18 cellular contexts compared by ENCODE assay signal in genomic region chr1:243346016-243346415, GRCh38.
A peak's percentile ranks its signal among the peaks of the same experiment; 100 is the strongest.
DNase-seq lines count a peak whose midpoint lies in the region; ATAC-seq, FAIRE-seq and TF ChIP-seq lines count a peak whose summit lies in the region.
"Had no signal": no experiment of that assay in that cellular context is flagged by ENCODE, and none has a peak within 500 bp of the region (broad histone marks: within the 10 kb centered on the region; RNA-seq: fewer than 3 reads in every experiment).

No MANE protein-coding gene starts in this region.

- H3K4me3 ChIP-seq in right lobe of liver (no peak overlapping the region), HepG2 (replicated peaks in 1 of 3; ENCODE audit: insufficient read depth in 1 of 3, low read depth in 2 of 3, low read length in 3 of 3) (no peak overlapping the region), endodermal cell (ENCODE audit: low read length) (no peak overlapping the region), osteoblast (ENCODE audit: insufficient read depth, low read length) (no peak overlapping the region)
- H3K4me3 ChIP-seq: PC-9, SJCRH30 had no signal

- H3K27me3 Mint-ChIP-seq in endodermal cell (ENCODE audit: insufficient read depth): no peaks in the 10 kb centered on the region

- intact Hi-C loops in right lobe of liver (cut with DNase I): no loop called here
- intact Hi-C loops in HepG2 (cut with micrococcal nuclease; ENCODE audit: unreplicated experiment): loop anchor here (10.0 kb wide), 1 partner anchor 159 kb away; no protein-coding TSS in a partner anchor

- no peaks in the 10 kb centered on the region for H3K4me1 Mint-ChIP-seq in endodermal cell

- H3K4me1 ChIP-seq in right lobe of liver (peaks cover 0 to 8% (median 2%) of the 10 kb centered on the region in 4 donors), HepG2 (ENCODE audit: insufficient read depth, low read length) (no peaks in the 10 kb centered on the region), endodermal cell (ENCODE audit: control insufficient read depth, insufficient read depth, low read length) (no peaks in the 10 kb centered on the region), osteoblast (ENCODE audit: insufficient read depth, low read length) (no peaks in the 10 kb centered on the region)
- H3K4me1 ChIP-seq: SJCRH30 had no signal

- peak overlapping the region in 2 of 3 donors; percentile 29 to 59 for H3K27ac ChIP-seq in right lobe of liver
- H3K27ac ChIP-seq in HepG2 (ENCODE audit: extremely low read length, insufficient read depth, low read length): no peak overlapping the region
- peak overlapping the region; percentile 96 for H3K27ac ChIP-seq in endodermal cell (ENCODE audit: low read depth, low read length)
- H3K27ac ChIP-seq in osteoblast (ENCODE audit: low read depth, low read length): no peak overlapping the region
- H3K27ac ChIP-seq: PC-9, SJCRH30 had no signal

- no peaks in the 10 kb centered on the region for H3K79me2 ChIP-seq in HepG2 (ENCODE audit: insufficient read depth, low read length)
- H3K79me2 ChIP-seq in osteoblast (ENCODE audit: insufficient read depth, low read length): no peaks in the 10 kb centered on the region

- no peak for TF ChIP-seq RAD21 in HepG2 (CRISPR knock-in tag; IDR thresholded peaks at IDR 0.05)

- no peaks in the 10 kb centered on the region for H3K36me3 ChIP-seq in right lobe of liver
- H3K36me3 ChIP-seq in HepG2 (replicated peaks in 1 of 2; ENCODE audit: control insufficient read depth in 1 of 2, insufficient read depth in 2 of 2, low read length in 2 of 2): no peaks in the 10 kb centered on the region
- H3K36me3 ChIP-seq in endodermal cell (ENCODE audit: control insufficient read depth, insufficient read depth, low read length): no peaks in the 10 kb centered on the region
- peaks cover 5% of the 10 kb centered on the region for H3K36me3 ChIP-seq in osteoblast (ENCODE audit: insufficient read depth, low read length)
- H3K36me3 ChIP-seq: SJCRH30 had no signal

- no peaks in the 10 kb centered on the region for H3K9me3 Mint-ChIP-seq in endodermal cell

- no peak for FAIRE-seq in HepG2 (lab: Jason Lieb, UNC)
- FAIRE-seq: H54, HTR-8/SVneo had no signal

- in situ Hi-C loops in HepG2 (cut with HindIII; ENCODE audit: extremely low pct_ligation_motif_present, low pct_unique_long_range_greater_than_20kb): loop anchor here (10.0 to 25.0 kb wide), 2 partner anchors 399 to 884 kb away; no protein-coding TSS in a partner anchor

- no peak for ATAC-seq in right lobe of liver
- ATAC-seq in HepG2: no peak
- ATAC-seq in HG03025 (IDR thresholded peaks at IDR 0.05; ENCODE audit: low FRiP score, unreplicated experiment): no peak
- no peak for ATAC-seq in GM19023 (IDR thresholded peaks at IDR 0.05; ENCODE audit: unreplicated experiment)
- ATAC-seq: Right ventricle myocardium inferior had no signal

- no TSS peak for BruUV-seq in HepG2 (replicated peaks; lab: Mats Ljungman, UMichigan)

- H3K27me3 ChIP-seq in right lobe of liver (no peaks in the 10 kb centered on the region), HepG2 (ENCODE audit: control insufficient read depth in 1 of 2, insufficient read depth in 2 of 2, low read length in 2 of 2) (no peaks in the 10 kb centered on the region; a peak in 1 of 5 replicates), endodermal cell (ENCODE audit: control insufficient read depth, insufficient read depth, low read length, poor library complexity, severe bottlenecking) (no peaks in the 10 kb centered on the region), osteoblast (ENCODE audit: insufficient read depth, low read length) (no peaks in the 10 kb centered on the region)
- H3K27me3 ChIP-seq: SJCRH30 had no signal

- H2AFZ ChIP-seq in HepG2 (ENCODE audit: low read length): no peak overlapping the region
- H2AFZ ChIP-seq in osteoblast (ENCODE audit: low read length): no peak overlapping the region
- H2AFZ ChIP-seq: PC-9 had no signal

- H4K20me1 ChIP-seq in HepG2 (ENCODE audit: insufficient read depth, low read length) (no peaks in the 10 kb centered on the region), osteoblast (ENCODE audit: insufficient read depth, low read length) (no peaks in the 10 kb centered on the region)

- no peak overlapping the region for H3K27ac Mint-ChIP-seq in endodermal cell

- TF ChIP-seq POLR2A in right lobe of liver (IDR thresholded peaks at IDR 0.05) (no peak), HepG2 (IDR thresholded peaks at IDR 0.05; ENCODE audit: insufficient read depth in 1 of 2, low read depth in 2 of 2, low read length in 2 of 2) (no peak)

- POLR2A ChIA-PET in HepG2 (lab: Yijun Ruan, JAX): no interaction called here

- CTCF ChIA-PET in HepG2 (lab: Yijun Ruan, JAX; ENCODE audit: low intra/inter-chr PET ratio, low total read pairs): no interaction called here

- DNase-seq in right lobe of liver: no peak
- DNase-seq in HepG2 (ENCODE audit: low spot score): no peak
- DNase-seq in endodermal cell: no peak
- DNase-seq in osteoblast (ENCODE audit: insufficient read length, low spot score, missing footprints): peak; percentile 57
- no peak for DNase-seq in SK-N-DZ (ENCODE audit: low spot score)
- DNase-seq: KBM-7, MV-4-11, NCI-H1105, NCI-H1436 treated with DMSO at 0.1 percent for 48 hours, NCI-H187 treated with DMSO at 0.1 percent for 48 hours, NCI-H345, PC-9 had no signal

- H3K9me3 ChIP-seq in right lobe of liver: no peaks in the 10 kb centered on the region
- no peaks in the 10 kb centered on the region for H3K9me3 ChIP-seq in HepG2 (ENCODE audit: low read length)
- no peaks in the 10 kb centered on the region for H3K9me3 ChIP-seq in endodermal cell (ENCODE audit: control insufficient read depth, low read length)
- H3K9me3 ChIP-seq in osteoblast (ENCODE audit: low read depth, low read length): no peaks in the 10 kb centered on the region
- H3K9me3 ChIP-seq: SJCRH30 had no signal

- H3K4me2 ChIP-seq in HepG2 (ENCODE audit: low read depth, low read length): no peak overlapping the region
- no peak overlapping the region for H3K4me2 ChIP-seq in osteoblast (ENCODE audit: insufficient read depth, low read length)
- H3K4me2 ChIP-seq: PC-9 had no signal

- 59% methylated on average over 3 of the region's 3 CpGs for WGBS in right lobe of liver (ENCODE audit: insufficient coverage, low coverage, low lambda C conversion rate, missing lambda C conversion rate)
- 76% methylated on average over 3 of the region's 3 CpGs for WGBS in HepG2 (ENCODE audit: low lambda C conversion rate)
- 63 to 88% methylated on average over 2 to 3 of the region's 3 CpGs for WGBS in endodermal cell (ENCODE audit: insufficient coverage in 1 of 2, insufficient read length in 1 of 2), 2 experiments

- H3K9ac ChIP-seq in HepG2 (ENCODE audit: insufficient read depth, low read depth, low read length) (no peak overlapping the region), endodermal cell (ENCODE audit: extremely low read depth, low read length, poor library complexity, severe bottlenecking) (no peak overlapping the region)

- H3K36me3 Mint-ChIP-seq in endodermal cell (ENCODE audit: low read depth): no peaks in the 10 kb centered on the region

- TF ChIP-seq EP300 in HepG2 (IDR thresholded peaks at IDR 0.05; ENCODE audit: low read depth in 2 of 2, low read length in 2 of 2): no peak
- TF ChIP-seq EP300 in HepG2 (CRISPR knock-in tag; IDR thresholded peaks at IDR 0.05; ENCODE audit: borderline replicate concordance): no peak

- H3K4me3 Mint-ChIP-seq in endodermal cell: no peak overlapping the region

- TF ChIP-seq CTCF in right lobe of liver (IDR thresholded peaks at IDR 0.05): no peak
- TF ChIP-seq CTCF in HepG2 (CRISPR knock-in tag; IDR thresholded peaks at IDR 0.05): no peak
- TF ChIP-seq CTCF in endodermal cell (conservative IDR thresholded peaks at IDR 0.05): no peak
- no peak for TF ChIP-seq CTCF in osteoblast (IDR thresholded peaks at IDR 0.05; ENCODE audit: extremely low read depth, low read depth, low read length)

TF ChIP-seq in HepG2, 621 proteins besides CTCF, POLR2A, EP300 and RAD21:
- TF ChIP-seq ZNF672 (CRISPR knock-in tag; IDR thresholded peaks at IDR 0.05): no peak
- TF ChIP-seq ZNF670 (CRISPR knock-in tag; IDR thresholded peaks at IDR 0.05; ENCODE audit: borderline replicate concordance): no peak
- no peak for TF ChIP-seq ZKSCAN8 (CRISPR knock-in tag; IDR thresholded peaks at IDR 0.05; ENCODE audit: borderline replicate concordance)
- TF ChIP-seq, protein P1, sequence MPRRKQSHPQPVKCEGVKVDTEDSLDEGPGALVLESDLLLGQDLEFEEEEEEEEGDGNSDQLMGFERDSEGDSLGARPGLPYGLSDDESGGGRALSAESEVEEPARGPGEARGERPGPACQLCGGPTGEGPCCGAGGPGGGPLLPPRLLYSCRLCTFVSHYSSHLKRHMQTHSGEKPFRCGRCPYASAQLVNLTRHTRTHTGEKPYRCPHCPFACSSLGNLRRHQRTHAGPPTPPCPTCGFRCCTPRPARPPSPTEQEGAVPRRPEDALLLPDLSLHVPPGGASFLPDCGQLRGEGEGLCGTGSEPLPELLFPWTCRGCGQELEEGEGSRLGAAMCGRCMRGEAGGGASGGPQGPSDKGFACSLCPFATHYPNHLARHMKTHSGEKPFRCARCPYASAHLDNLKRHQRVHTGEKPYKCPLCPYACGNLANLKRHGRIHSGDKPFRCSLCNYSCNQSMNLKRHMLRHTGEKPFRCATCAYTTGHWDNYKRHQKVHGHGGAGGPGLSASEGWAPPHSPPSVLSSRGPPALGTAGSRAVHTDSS (CRISPR knock-in tag; conservative IDR thresholded peaks at IDR 0.05): no peak

Comparison
In these comparisons a context has a peak if more than half of its experiments do, and no peak if none do; other contexts are left out.
1. H3K27ac ChIP-seq: peak in right lobe of liver (2 of 3) and endodermal cell (single experiment); none in HepG2 (single experiment) and osteoblast (single experiment).